In genomic region chr16:4426021-4426684, GRCh38 we compare ENCODE assay signal across 8 cellular contexts. TPM values are rescaled to one million over a fixed set of nuclear protein-coding genes. Genes with fewer than 3 reads are reported as not detected.
DNase-seq lines count a peak whose midpoint lies in the region; ATAC-seq, FAIRE-seq and TF ChIP-seq lines count a peak whose summit lies in the region.

No MANE protein-coding gene starts in this region.

- POLR2A ChIA-PET in CD8-positive, alpha-beta memory T cell (lab: Charles Lee): no interaction called here

- H3K27me3 Mint-ChIP-seq in CD8-positive, alpha-beta memory T cell: peaks cover 0 to 3% of the 10 kb centered on the region in 2 donors
- H3K27me3 Mint-ChIP-seq in activated T-helper 2 cell treated with anti-CD3 and anti-CD28 coated beads, Interferon-gamma antibody, Interleukin-2, Interleukin-4, amounts not matched to agents 10 μg/mL and 5 μg/mL and 100 μg/mL, durations not matched to agents 14 hours and 24 hours and 36 hours (ENCODE audit: low read depth): no peaks in the 10 kb centered on the region
- H3K27me3 Mint-ChIP-seq in stimulated activated naive CD8-positive, alpha-beta T cell treated with anti-CD3 and anti-CD28 coated beads, Interleukin-15, amount 100 ng/mL, for 72 hours: no peaks in the 10 kb centered on the region

- peak overlapping the region; percentile 98 for H3K27ac ChIP-seq in CD8-positive, alpha-beta memory T cell (ENCODE audit: low read depth, low read length)
- H3K27ac ChIP-seq in iPS-20b (ENCODE audit: low read length): no peak overlapping the region

- CTCF ChIA-PET in CD8-positive, alpha-beta memory T cell (lab: Charles Lee): interaction anchor here (2.0 kb wide), 1 partner anchor 23 kb away, joined by 8 read pairs; no protein-coding TSS in a partner anchor

- peaks cover 0 to 2% (median 0%) of the 10 kb centered on the region in 5 donors for H3K9me3 Mint-ChIP-seq in CD8-positive, alpha-beta memory T cell
- H3K9me3 Mint-ChIP-seq in activated T-helper 2 cell treated with anti-CD3 and anti-CD28 coated beads, Interferon-gamma antibody, Interleukin-2, Interleukin-4, amounts not matched to agents 10 μg/mL and 5 μg/mL and 100 μg/mL, durations not matched to agents 14 hours and 24 hours and 36 hours: no peaks in the 10 kb centered on the region
- H3K9me3 Mint-ChIP-seq in stimulated activated naive CD8-positive, alpha-beta T cell treated with anti-CD3 and anti-CD28 coated beads, Interleukin-15, amount 100 ng/mL, for 72 hours: no peaks in the 10 kb centered on the region

- peaks cover 27 to 40% (median 35%) of the 10 kb centered on the region in 3 donors for H3K4me1 Mint-ChIP-seq in CD8-positive, alpha-beta memory T cell
- peaks cover 23% of the 10 kb centered on the region for H3K4me1 Mint-ChIP-seq in activated T-helper 2 cell treated with anti-CD3 and anti-CD28 coated beads, Interferon-gamma antibody, Interleukin-2, Interleukin-4, amounts not matched to agents 10 μg/mL and 5 μg/mL and 100 μg/mL, durations not matched to agents 14 hours and 24 hours and 36 hours (ENCODE audit: low read depth)
- peaks cover 50% of the 10 kb centered on the region for H3K4me1 Mint-ChIP-seq in stimulated activated naive CD8-positive, alpha-beta T cell treated with anti-CD3 and anti-CD28 coated beads, Interleukin-15, amount 100 ng/mL, for 72 hours

- DNase-seq in CD8-positive, alpha-beta memory T cell: no peak
- no peak for DNase-seq in activated T-helper 2 cell treated with anti-CD3 and anti-CD28 coated beads, Interferon-gamma antibody, Interleukin-2, Interleukin-4, amounts not matched to agents 10 μg/mL and 5 μg/mL and 100 μg/mL, durations not matched to agents 14 hours and 24 hours and 36 hours (ENCODE audit: low spot score)
- DNase-seq in stimulated activated naive CD8-positive, alpha-beta T cell treated with anti-CD3 and anti-CD28 coated beads, Interleukin-15, amount 100 ng/mL, for 72 hours: no peak
- DNase-seq in NCI-H1694 treated with DMSO at 0.1 percent for 48 hours (lab: John Stamatoyannopoulos, UW) (no peak), H54 (ENCODE audit: insufficient read length, low spot score) (no peak)

- TF ChIP-seq POLR2A in H54 (IDR thresholded peaks at IDR 0.05; ENCODE audit: low read depth, low read length): no peak

- H3K9ac ChIP-seq in iPS-20b (ENCODE audit: low read depth, low read length): peak overlapping the region; percentile 94

- intact Hi-C loops in activated T-helper 2 cell treated with anti-CD3 and anti-CD28 coated beads, Interferon-gamma antibody, Interleukin-2, Interleukin-4, amounts not matched to agents 10 μg/mL and 5 μg/mL and 100 μg/mL, durations not matched to agents 14 hours and 24 hours and 36 hours (cut with micrococcal nuclease): no loop called here

- H3K36me3 ChIP-seq in CD8-positive, alpha-beta memory T cell (ENCODE audit: insufficient read depth, low read length): no peaks in the 10 kb centered on the region
- peaks cover 10% of the 10 kb centered on the region; the same call in 1 of the 2 replicates for H3K36me3 ChIP-seq in iPS-20b (ENCODE audit: insufficient read depth, low read depth, low read length)

- peak overlapping the region; percentile 93 to 100 (median 99) for H3K27ac Mint-ChIP-seq in CD8-positive, alpha-beta memory T cell
- peak overlapping the region; percentile 100 for H3K27ac Mint-ChIP-seq in activated T-helper 2 cell treated with anti-CD3 and anti-CD28 coated beads, Interferon-gamma antibody, Interleukin-2, Interleukin-4, amounts not matched to agents 10 μg/mL and 5 μg/mL and 100 μg/mL, durations not matched to agents 14 hours and 24 hours and 36 hours
- peak overlapping the region; percentile 100 for H3K27ac Mint-ChIP-seq in stimulated activated naive CD8-positive, alpha-beta T cell treated with anti-CD3 and anti-CD28 coated beads, Interleukin-15, amount 100 ng/mL, for 72 hours

- no peaks in the 10 kb centered on the region for H3K27me3 ChIP-seq in CD8-positive, alpha-beta memory T cell (ENCODE audit: insufficient read depth, low read length, poor library complexity, severe bottlenecking)
- H3K27me3 ChIP-seq in iPS-20b (ENCODE audit: insufficient read depth, low read length): no peaks in the 10 kb centered on the region

- peaks cover 23% of the 10 kb centered on the region for H3K4me1 ChIP-seq in CD8-positive, alpha-beta memory T cell (ENCODE audit: insufficient read depth, low read length)
- H3K4me1 ChIP-seq in iPS-20b (ENCODE audit: insufficient read depth, low read length): peaks cover 3% of the 10 kb centered on the region; the same call in 1 of the 2 replicates

- ATAC-seq in GM19372 (IDR thresholded peaks at IDR 0.05; ENCODE audit: low read depth, unreplicated experiment) (peak; percentile 23), HG03432 (IDR thresholded peaks at IDR 0.05; ENCODE audit: unreplicated experiment) (peak; percentile 38)
- ATAC-seq in stimulated activated naive CD8-positive, alpha-beta T cell treated with anti-CD3 and anti-CD28 coated beads, Interleukin-15, amount 100 ng/mL, for 72 hours: peak; percentile 59

- H3K36me3 Mint-ChIP-seq in CD8-positive, alpha-beta memory T cell: peaks cover 0 to 29% (median 5%) of the 10 kb centered on the region in 3 donors
- H3K36me3 Mint-ChIP-seq in activated T-helper 2 cell treated with anti-CD3 and anti-CD28 coated beads, Interferon-gamma antibody, Interleukin-2, Interleukin-4, amounts not matched to agents 10 μg/mL and 5 μg/mL and 100 μg/mL, durations not matched to agents 14 hours and 24 hours and 36 hours (ENCODE audit: low read depth): peaks cover 32% of the 10 kb centered on the region

- H3K4me3 Mint-ChIP-seq in CD8-positive, alpha-beta memory T cell: peak overlapping the region; percentile 91 to 100 (median 98)
- H3K4me3 Mint-ChIP-seq in activated T-helper 2 cell treated with anti-CD3 and anti-CD28 coated beads, Interferon-gamma antibody, Interleukin-2, Interleukin-4, amounts not matched to agents 10 μg/mL and 5 μg/mL and 100 μg/mL, durations not matched to agents 14 hours and 24 hours and 36 hours (ENCODE audit: low read depth): peak overlapping the region; percentile 98
- peak overlapping the region; percentile 97 to 98 for H3K4me3 Mint-ChIP-seq in stimulated activated naive CD8-positive, alpha-beta T cell treated with anti-CD3 and anti-CD28 coated beads, Interleukin-15, amount 100 ng/mL, for 72 hours

- H3K4me3 ChIP-seq in CD8-positive, alpha-beta memory T cell (ENCODE audit: low read length): peak overlapping the region; percentile 94
- peak overlapping the region; percentile 94 for H3K4me3 ChIP-seq in iPS-20b (ENCODE audit: low read length)

- H3K9me3 ChIP-seq in CD8-positive, alpha-beta memory T cell (ENCODE audit: low read length): no peaks in the 10 kb centered on the region
- no peaks in the 10 kb centered on the region for H3K9me3 ChIP-seq in iPS-20b (ENCODE audit: insufficient read depth, low read depth, low read length)

- no peak for FAIRE-seq in H54 (lab: Jason Lieb, UNC)

RNA-seq across cellular contexts. Expression of gene DNAJA3, which starts 0.5 kb away (rescaled TPM):
- 100 to 1,000 TPM; 104 to 108 TPM for total RNA-seq in CD8-positive, alpha-beta memory T cell
- 51.1 TPM for polyA plus RNA-seq in CD8-positive, alpha-beta memory T cell
- 77.1 and 88.4 TPM in 2 replicates for total RNA-seq in activated T-helper 2 cell treated with anti-CD3 and anti-CD28 coated beads, Interferon-gamma antibody, Interleukin-2, Interleukin-4, amounts not matched to agents 10 μg/mL and 5 μg/mL and 100 μg/mL, durations not matched to agents 14 hours and 24 hours and 36 hours

RNA-seq across cellular contexts. Expression of gene CORO7, which starts 9.8 kb away (rescaled TPM):
- 10 to 100 TPM; 92.0 to 96.3 TPM for total RNA-seq in CD8-positive, alpha-beta memory T cell
- 129 TPM for polyA plus RNA-seq in CD8-positive, alpha-beta memory T cell
- total RNA-seq in activated T-helper 2 cell treated with anti-CD3 and anti-CD28 coated beads, Interferon-gamma antibody, Interleukin-2, Interleukin-4, amounts not matched to agents 10 μg/mL and 5 μg/mL and 100 μg/mL, durations not matched to agents 14 hours and 24 hours and 36 hours: 92.5 and 101 TPM in 2 replicates

RNA-seq across cellular contexts. Expression of gene NMRAL1, which starts 48.3 kb away (rescaled TPM):
- 10 to 100 TPM; 63.8 to 65.8 TPM for total RNA-seq in CD8-positive, alpha-beta memory T cell
- 75.4 TPM for polyA plus RNA-seq in CD8-positive, alpha-beta memory T cell
- 30.7 and 35.2 TPM in 2 replicates for total RNA-seq in activated T-helper 2 cell treated with anti-CD3 and anti-CD28 coated beads, Interferon-gamma antibody, Interleukin-2, Interleukin-4, amounts not matched to agents 10 μg/mL and 5 μg/mL and 100 μg/mL, durations not matched to agents 14 hours and 24 hours and 36 hours

RNA-seq across cellular contexts. Expression of gene HMOX2, which starts 50.0 kb away (rescaled TPM):
- total RNA-seq in CD8-positive, alpha-beta memory T cell: 10 to 100 TPM; 87.5 to 95.2 TPM
- polyA plus RNA-seq in CD8-positive, alpha-beta memory T cell: 178 TPM
- total RNA-seq in activated T-helper 2 cell treated with anti-CD3 and anti-CD28 coated beads, Interferon-gamma antibody, Interleukin-2, Interleukin-4, amounts not matched to agents 10 μg/mL and 5 μg/mL and 100 μg/mL, durations not matched to agents 14 hours and 24 hours and 36 hours: 70.2 and 75.2 TPM in 2 replicates

RNA-seq across cellular contexts. Expression of gene VASN, which starts 54.5 kb away (rescaled TPM):
- total RNA-seq in CD8-positive, alpha-beta memory T cell: under 1 TPM in 1 of 2 experiments, not detected in 1; 0.31 TPM
- polyA plus RNA-seq in CD8-positive, alpha-beta memory T cell: not detected
- total RNA-seq in activated T-helper 2 cell treated with anti-CD3 and anti-CD28 coated beads, Interferon-gamma antibody, Interleukin-2, Interleukin-4, amounts not matched to agents 10 μg/mL and 5 μg/mL and 100 μg/mL, durations not matched to agents 14 hours and 24 hours and 36 hours: 0.16 TPM in 1 of 2 replicates, not detected in the other
